ENCODE assay signal across 1 cellular context in the genomic region with DNA sequence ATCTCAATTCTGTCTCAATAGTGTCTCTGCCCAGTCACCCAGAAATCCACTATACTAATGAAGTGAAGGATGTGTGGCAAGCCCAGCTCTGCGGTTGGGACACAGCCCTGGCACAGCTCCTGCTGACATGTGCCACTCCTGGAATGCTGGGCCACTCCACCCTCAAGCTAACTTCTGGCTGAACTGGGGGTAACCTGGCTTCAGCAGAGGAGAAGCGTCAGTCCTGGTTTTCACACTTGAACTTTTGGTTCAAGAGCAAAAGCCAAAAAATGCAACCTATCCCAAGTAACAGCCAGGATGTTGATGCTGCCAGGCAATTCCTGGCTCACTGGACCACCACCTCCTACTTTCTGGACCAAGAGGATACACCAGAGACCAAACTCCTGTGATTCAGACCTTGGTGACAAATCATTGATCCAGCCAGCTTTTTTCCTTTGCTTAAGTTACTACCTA.
TF ChIP-seq lines count a peak whose summit lies in the region.

No MANE protein-coding gene starts in this region.

TF ChIP-seq in SK-N-SH, 30 proteins besides CTCF, POLR2A, EP300 and RAD21 (continued from another document):
- TF ChIP-seq, protein P1, sequence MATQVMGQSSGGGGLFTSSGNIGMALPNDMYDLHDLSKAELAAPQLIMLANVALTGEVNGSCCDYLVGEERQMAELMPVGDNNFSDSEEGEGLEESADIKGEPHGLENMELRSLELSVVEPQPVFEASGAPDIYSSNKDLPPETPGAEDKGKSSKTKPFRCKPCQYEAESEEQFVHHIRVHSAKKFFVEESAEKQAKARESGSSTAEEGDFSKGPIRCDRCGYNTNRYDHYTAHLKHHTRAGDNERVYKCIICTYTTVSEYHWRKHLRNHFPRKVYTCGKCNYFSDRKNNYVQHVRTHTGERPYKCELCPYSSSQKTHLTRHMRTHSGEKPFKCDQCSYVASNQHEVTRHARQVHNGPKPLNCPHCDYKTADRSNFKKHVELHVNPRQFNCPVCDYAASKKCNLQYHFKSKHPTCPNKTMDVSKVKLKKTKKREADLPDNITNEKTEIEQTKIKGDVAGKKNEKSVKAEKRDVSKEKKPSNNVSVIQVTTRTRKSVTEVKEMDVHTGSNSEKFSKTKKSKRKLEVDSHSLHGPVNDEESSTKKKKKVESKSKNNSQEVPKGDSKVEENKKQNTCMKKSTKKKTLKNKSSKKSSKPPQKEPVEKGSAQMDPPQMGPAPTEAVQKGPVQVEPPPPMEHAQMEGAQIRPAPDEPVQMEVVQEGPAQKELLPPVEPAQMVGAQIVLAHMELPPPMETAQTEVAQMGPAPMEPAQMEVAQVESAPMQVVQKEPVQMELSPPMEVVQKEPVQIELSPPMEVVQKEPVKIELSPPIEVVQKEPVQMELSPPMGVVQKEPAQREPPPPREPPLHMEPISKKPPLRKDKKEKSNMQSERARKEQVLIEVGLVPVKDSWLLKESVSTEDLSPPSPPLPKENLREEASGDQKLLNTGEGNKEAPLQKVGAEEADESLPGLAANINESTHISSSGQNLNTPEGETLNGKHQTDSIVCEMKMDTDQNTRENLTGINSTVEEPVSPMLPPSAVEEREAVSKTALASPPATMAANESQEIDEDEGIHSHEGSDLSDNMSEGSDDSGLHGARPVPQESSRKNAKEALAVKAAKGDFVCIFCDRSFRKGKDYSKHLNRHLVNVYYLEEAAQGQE (IDR thresholded peaks at IDR 0.05; ENCODE audit: low read depth, low read length): no peak
- TF ChIP-seq FOSL2 (IDR thresholded peaks at IDR 0.05; ENCODE audit: borderline replicate concordance, low read depth) (no peak), GABPA (IDR thresholded peaks at IDR 0.05; ENCODE audit: low read depth) (no peak), ELF1 (IDR thresholded peaks at IDR 0.05) (no peak), RXRA (IDR thresholded peaks at IDR 0.05; ENCODE audit: borderline replicate concordance, low read depth) (no peak)
- TF ChIP-seq, protein P2, sequence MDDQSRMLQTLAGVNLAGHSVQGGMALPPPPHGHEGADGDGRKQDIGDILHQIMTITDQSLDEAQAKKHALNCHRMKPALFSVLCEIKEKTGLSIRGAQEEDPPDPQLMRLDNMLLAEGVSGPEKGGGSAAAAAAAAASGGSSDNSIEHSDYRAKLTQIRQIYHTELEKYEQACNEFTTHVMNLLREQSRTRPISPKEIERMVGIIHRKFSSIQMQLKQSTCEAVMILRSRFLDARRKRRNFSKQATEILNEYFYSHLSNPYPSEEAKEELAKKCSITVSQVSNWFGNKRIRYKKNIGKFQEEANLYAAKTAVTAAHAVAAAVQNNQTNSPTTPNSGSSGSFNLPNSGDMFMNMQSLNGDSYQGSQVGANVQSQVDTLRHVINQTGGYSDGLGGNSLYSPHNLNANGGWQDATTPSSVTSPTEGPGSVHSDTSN (IDR thresholded peaks at IDR 0.05): no peak
- TF ChIP-seq, protein P3, sequence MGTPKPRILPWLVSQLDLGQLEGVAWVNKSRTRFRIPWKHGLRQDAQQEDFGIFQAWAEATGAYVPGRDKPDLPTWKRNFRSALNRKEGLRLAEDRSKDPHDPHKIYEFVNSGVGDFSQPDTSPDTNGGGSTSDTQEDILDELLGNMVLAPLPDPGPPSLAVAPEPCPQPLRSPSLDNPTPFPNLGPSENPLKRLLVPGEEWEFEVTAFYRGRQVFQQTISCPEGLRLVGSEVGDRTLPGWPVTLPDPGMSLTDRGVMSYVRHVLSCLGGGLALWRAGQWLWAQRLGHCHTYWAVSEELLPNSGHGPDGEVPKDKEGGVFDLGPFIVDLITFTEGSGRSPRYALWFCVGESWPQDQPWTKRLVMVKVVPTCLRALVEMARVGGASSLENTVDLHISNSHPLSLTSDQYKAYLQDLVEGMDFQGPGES (IDR thresholded peaks at IDR 0.05; ENCODE audit: low read depth, low read length): no peak
